ENCODE assay signal across 18 cellular contexts in the genomic region with DNA sequence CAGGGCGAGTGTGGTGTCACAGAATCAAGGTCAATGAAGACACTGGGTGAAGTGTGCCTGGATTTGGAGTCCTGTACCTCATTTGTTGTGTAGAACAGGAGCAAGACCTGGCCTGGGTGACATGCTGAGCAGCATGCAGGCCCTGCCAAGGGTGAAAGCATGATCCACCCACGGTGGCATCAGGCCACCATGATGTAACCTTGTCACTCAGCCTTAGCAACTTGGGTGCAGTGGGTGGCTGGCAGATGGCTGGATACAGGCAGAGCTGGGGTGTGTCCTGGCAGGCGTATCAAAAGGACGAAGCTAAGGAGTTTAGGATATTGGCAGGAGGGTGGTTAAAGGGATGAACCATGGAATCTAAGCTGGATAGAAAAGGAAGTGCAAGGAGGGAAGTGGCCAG.
DNase-seq lines count a peak whose midpoint lies in the region; ATAC-seq lines count a peak whose summit lies in the region.
"Had no signal": no experiment of that assay in that cellular context is flagged by ENCODE, and none has a peak within 500 bp of the region (broad histone marks: within the 10 kb centered on the region; RNA-seq: fewer than 3 reads in every experiment).

No MANE protein-coding gene starts in this region.

- H3K27ac Mint-ChIP-seq in stimulated activated naive CD8-positive, alpha-beta T cell treated with anti-CD3 and anti-CD28 coated beads, Interleukin-15, Interleukin-2, amounts not matched to agents 100 ng/mL and 50 ng/mL, for 24 hours = peak overlapping the region; percentile 49
- H3K27ac Mint-ChIP-seq: CD14-positive monocyte, T-cell had no signal

- H3K36me3 Mint-ChIP-seq in stimulated activated naive CD8-positive, alpha-beta T cell treated with anti-CD3 and anti-CD28 coated beads, Interleukin-15, Interleukin-2, amounts not matched to agents 100 ng/mL and 50 ng/mL, for 24 hours (ENCODE audit: low read depth) = no peaks in the 10 kb centered on the region
- H3K36me3 Mint-ChIP-seq: CD14-positive monocyte had no signal

- H3K9me3 Mint-ChIP-seq in stimulated activated naive CD8-positive, alpha-beta T cell treated with anti-CD3 and anti-CD28 coated beads, Interleukin-15, Interleukin-2, amounts not matched to agents 100 ng/mL and 50 ng/mL, for 24 hours = no peaks in the 10 kb centered on the region
- H3K9me3 Mint-ChIP-seq: CD14-positive monocyte, T-cell had no signal

- peaks cover 13% of the 10 kb centered on the region for H3K27me3 Mint-ChIP-seq in stimulated activated naive CD8-positive, alpha-beta T cell treated with anti-CD3 and anti-CD28 coated beads, Interleukin-15, Interleukin-2, amounts not matched to agents 100 ng/mL and 50 ng/mL, for 24 hours

- no peak for DNase-seq in stimulated activated naive CD8-positive, alpha-beta T cell treated with anti-CD3 and anti-CD28 coated beads, Interleukin-15, Interleukin-2, amounts not matched to agents 100 U/mL and 50 U/mL, for 24 hours
- DNase-seq in NCI-H1694 (lab: John Stamatoyannopoulos, UW) = peak; percentile 62
- DNase-seq in DMS53 treated with DMSO at 0.1 percent for 48 hours (lab: John Stamatoyannopoulos, UW; ENCODE audit: unreplicated experiment) = no peak
- DNase-seq in SKM-1 treated with dmso at 0.1 percent for 144 hours (lab: John Stamatoyannopoulos, UW; ENCODE audit: unreplicated experiment) = no peak
- DNase-seq: ACHN, AML-193, DMS153, KG1, NCI-H1417 treated with DMSO at 0.1 percent for 48 hours, NCI-H2029 treated with DMSO at 0.1 percent for 48 hours, NCI-H2171 treated with DMSO at 0.1 percent for 48 hours, SHP77 treated with DMSO at 0.1 percent for 48 hours, SK-N-SH, T-cell had no signal

- H3K27ac ChIP-seq in cingulate gyrus (ENCODE audit: low read depth, low read length) = peak overlapping the region; percentile 25

- H3K4me1 Mint-ChIP-seq in stimulated activated naive CD8-positive, alpha-beta T cell treated with anti-CD3 and anti-CD28 coated beads, Interleukin-15, Interleukin-2, amounts not matched to agents 100 ng/mL and 50 ng/mL, for 24 hours (ENCODE audit: low read depth) = no peaks in the 10 kb centered on the region
- H3K4me1 Mint-ChIP-seq: T-cell had no signal

- ATAC-seq in stimulated activated naive CD8-positive, alpha-beta T cell treated with anti-CD3 and anti-CD28 coated beads, Interleukin-15, Interleukin-2, amounts not matched to agents 100 U/mL and 50 U/mL, for 24 hours = no peak
- no peak for ATAC-seq in HG02798 (IDR thresholded peaks at IDR 0.05; ENCODE audit: poor library complexity, unreplicated experiment)
- ATAC-seq: T-cell had no signal

- no peak overlapping the region for H3K4me3 Mint-ChIP-seq in stimulated activated naive CD8-positive, alpha-beta T cell treated with anti-CD3 and anti-CD28 coated beads, Interleukin-15, Interleukin-2, amounts not matched to agents 100 ng/mL and 50 ng/mL, for 24 hours
- H3K4me3 Mint-ChIP-seq: CD14-positive monocyte, T-cell had no signal
